Comparison of ENCODE assay signal across 21 cellular contexts in genomic region chr5:55701462-55702103, GRCh38. TPM values are rescaled to one million over a fixed set of nuclear protein-coding genes. Genes with fewer than 3 reads are reported as not detected.
A peak's percentile ranks its signal among the peaks of the same experiment; 100 is the strongest.
DNase-seq lines count a peak whose midpoint lies in the region; ATAC-seq and TF ChIP-seq lines count a peak whose summit lies in the region.
"Had no signal": no experiment of that assay in that cellular context is flagged by ENCODE, and none has a peak within 500 bp of the region (broad histone marks: within the 10 kb centered on the region; RNA-seq: fewer than 3 reads in every experiment).

No MANE protein-coding gene starts in this region.

- in situ Hi-C loops in SK-MEL-5 (cut with HindIII; ENCODE audit: low pct_unique_long_range_greater_than_20kb, low sequenced_read_pairs), result no loop called here

- no peak for ATAC-seq in lower lobe of right lung
- ATAC-seq: PC-3 had no signal

- H3K4me1 ChIP-seq in tibial nerve (no peaks in the 10 kb centered on the region), lower lobe of right lung (no peaks in the 10 kb centered on the region)
- H3K4me1 ChIP-seq: BLaER1, SJCRH30 had no signal

- TF ChIP-seq POLR2A in tibial nerve (IDR thresholded peaks at IDR 0.05), result no peak

- no peak overlapping the region for H3K4me3 Mint-ChIP-seq in activated naive CD8-positive, alpha-beta T cell
- no peak overlapping the region for H3K4me3 Mint-ChIP-seq in activated naive CD8-positive, alpha-beta T cell treated with anti-CD3 and anti-CD28 coated beads for 36 hours
- H3K4me3 Mint-ChIP-seq in glutamatergic neuron (ENCODE audit: unreplicated experiment), result no peak overlapping the region
- no peak overlapping the region for H3K4me3 Mint-ChIP-seq in stimulated activated naive CD8-positive, alpha-beta T cell treated with anti-CD3 and anti-CD28 coated beads, Interleukin-15, Interleukin-2, amounts not matched to agents 100 ng/mL and 50 ng/mL, for 24 hours
- H3K4me3 Mint-ChIP-seq: CD8-positive, alpha-beta memory T cell had no signal

- H3K27me3 ChIP-seq in tibial nerve (no peaks in the 10 kb centered on the region), lower lobe of right lung (ENCODE audit: low read depth) (no peaks in the 10 kb centered on the region)
- H3K27me3 ChIP-seq: BLaER1, SJCRH30 had no signal

- H3K4me3 ChIP-seq in tibial nerve (no peak overlapping the region), lower lobe of right lung (no peak overlapping the region)
- H3K4me3 ChIP-seq: BLaER1, SJCRH30 had no signal

- intact Hi-C loops in lower lobe of right lung (cut with DNase I), result no loop called here

- H3K27ac ChIP-seq in tibial nerve, result no peak overlapping the region
- no peak overlapping the region for H3K27ac ChIP-seq in lower lobe of right lung
- H3K27ac ChIP-seq: BLaER1, SJCRH30 had no signal

- no peaks in the 10 kb centered on the region for H3K9me3 ChIP-seq in tibial nerve
- no peaks in the 10 kb centered on the region for H3K9me3 ChIP-seq in lower lobe of right lung
- H3K9me3 ChIP-seq: SJCRH30 had no signal

- peak overlapping the region; percentile 7 for H3K27ac Mint-ChIP-seq in activated naive CD8-positive, alpha-beta T cell
- H3K27ac Mint-ChIP-seq in activated naive CD8-positive, alpha-beta T cell treated with anti-CD3 and anti-CD28 coated beads for 36 hours, result no peak overlapping the region
- peak overlapping the region; percentile 24 for H3K27ac Mint-ChIP-seq in glutamatergic neuron (ENCODE audit: unreplicated experiment)
- H3K27ac Mint-ChIP-seq in stimulated activated naive CD8-positive, alpha-beta T cell treated with anti-CD3 and anti-CD28 coated beads, Interleukin-15, Interleukin-2, amounts not matched to agents 100 ng/mL and 50 ng/mL, for 24 hours, result peak overlapping the region; percentile 37

- H3K9me3 Mint-ChIP-seq in activated naive CD8-positive, alpha-beta T cell (ENCODE audit: low read depth), result no peaks in the 10 kb centered on the region
- H3K9me3 Mint-ChIP-seq in activated naive CD8-positive, alpha-beta T cell treated with anti-CD3 and anti-CD28 coated beads for 36 hours, result no peaks in the 10 kb centered on the region
- H3K9me3 Mint-ChIP-seq in glutamatergic neuron (ENCODE audit: unreplicated experiment), result peaks cover 6% of the 10 kb centered on the region
- H3K9me3 Mint-ChIP-seq in stimulated activated naive CD8-positive, alpha-beta T cell treated with anti-CD3 and anti-CD28 coated beads, Interleukin-15, Interleukin-2, amounts not matched to agents 100 ng/mL and 50 ng/mL, for 24 hours, result no peaks in the 10 kb centered on the region
- H3K9me3 Mint-ChIP-seq: CD8-positive, alpha-beta memory T cell had no signal

- no peaks in the 10 kb centered on the region for H3K27me3 Mint-ChIP-seq in activated naive CD8-positive, alpha-beta T cell
- no peaks in the 10 kb centered on the region for H3K27me3 Mint-ChIP-seq in activated naive CD8-positive, alpha-beta T cell treated with anti-CD3 and anti-CD28 coated beads for 36 hours
- H3K27me3 Mint-ChIP-seq in glutamatergic neuron (ENCODE audit: unreplicated experiment), result peaks cover 2% of the 10 kb centered on the region
- H3K27me3 Mint-ChIP-seq in stimulated activated naive CD8-positive, alpha-beta T cell treated with anti-CD3 and anti-CD28 coated beads, Interleukin-15, Interleukin-2, amounts not matched to agents 100 ng/mL and 50 ng/mL, for 24 hours, result no peaks in the 10 kb centered on the region
- H3K27me3 Mint-ChIP-seq: CD8-positive, alpha-beta memory T cell had no signal

- peaks cover 12% of the 10 kb centered on the region for H3K4me1 Mint-ChIP-seq in activated naive CD8-positive, alpha-beta T cell (ENCODE audit: low read depth)
- H3K4me1 Mint-ChIP-seq in activated naive CD8-positive, alpha-beta T cell treated with anti-CD3 and anti-CD28 coated beads for 36 hours, result peaks cover 8% of the 10 kb centered on the region
- no peaks in the 10 kb centered on the region for H3K4me1 Mint-ChIP-seq in glutamatergic neuron (ENCODE audit: low read depth, unreplicated experiment)
- peaks cover 16% of the 10 kb centered on the region for H3K4me1 Mint-ChIP-seq in stimulated activated naive CD8-positive, alpha-beta T cell treated with anti-CD3 and anti-CD28 coated beads, Interleukin-15, Interleukin-2, amounts not matched to agents 100 ng/mL and 50 ng/mL, for 24 hours (ENCODE audit: low read depth)

- peaks cover 0 to 16% (median 0%) of the 10 kb centered on the region in 3 donors for H3K36me3 ChIP-seq in tibial nerve
- peaks cover 7% of the 10 kb centered on the region for H3K36me3 ChIP-seq in lower lobe of right lung

- no peak for DNase-seq in activated naive CD8-positive, alpha-beta T cell treated with anti-CD3 and anti-CD28 coated beads for 36 hours
- DNase-seq in SK-MEL-5 (ENCODE audit: low read depth, low spot score), result peak; percentile 33
- no peak for DNase-seq in glutamatergic neuron
- DNase-seq in tibial nerve (ENCODE audit: low spot score in 2 of 2), result no peak
- no peak for DNase-seq in lower lobe of right lung
- DNase-seq in COLO668 (lab: John Stamatoyannopoulos, UW; ENCODE audit: unreplicated experiment), result no peak
- DNase-seq: CD8-positive, alpha-beta memory T cell; HCEC 1CT; IMR-90; Kasumi-1; NCI-H1105; NCI-H1694; NCI-H2107; NCI-H446; NCI-H774; PC-3; SJCRH30 had no signal

- H3K36me3 Mint-ChIP-seq in activated naive CD8-positive, alpha-beta T cell, result peaks cover 8% of the 10 kb centered on the region
- peaks cover 11% of the 10 kb centered on the region for H3K36me3 Mint-ChIP-seq in activated naive CD8-positive, alpha-beta T cell treated with anti-CD3 and anti-CD28 coated beads for 36 hours
- peaks cover 12% of the 10 kb centered on the region for H3K36me3 Mint-ChIP-seq in glutamatergic neuron (ENCODE audit: unreplicated experiment)
- peaks cover 14% of the 10 kb centered on the region for H3K36me3 Mint-ChIP-seq in stimulated activated naive CD8-positive, alpha-beta T cell treated with anti-CD3 and anti-CD28 coated beads, Interleukin-15, Interleukin-2, amounts not matched to agents 100 ng/mL and 50 ng/mL, for 24 hours (ENCODE audit: low read depth)

- no peak for TF ChIP-seq EP300 in tibial nerve (IDR thresholded peaks at IDR 0.05)

- TF ChIP-seq CTCF in glutamatergic neuron (IDR thresholded peaks at IDR 0.05; ENCODE audit: partially characterized antibody, unreplicated experiment), result no peak
- no peak for TF ChIP-seq CTCF in tibial nerve (IDR thresholded peaks at IDR 0.05)
- no peak for TF ChIP-seq CTCF in lower lobe of right lung (IDR thresholded peaks at IDR 0.05)

- 85 to 90% methylated on average over 3 of the region's 3 CpGs for WGBS in tibial nerve, 2 donors

RNA-seq across cellular contexts. Expression of gene SLC38A9, which starts 10.5 kb away (rescaled TPM):
- 10 to 100 TPM; 14.4 to 15.6 TPM for total RNA-seq in activated naive CD8-positive, alpha-beta T cell treated with anti-CD3 and anti-CD28 coated beads for 36 hours
- 33.1 and 44.0 TPM in 2 replicates for total RNA-seq in SK-MEL-5 (2014; rRNA removed; shearing (Covaris generic))
- polyA plus RNA-seq in SK-MEL-5 (2015; cell fraction: cytosol; rRNA removed), result 14.5 and 15.2 TPM in 2 replicates
- 20.9 and 39.7 TPM in 2 replicates for polyA plus RNA-seq in SK-MEL-5 (2015; cell fraction: nucleus; rRNA removed)
- total RNA-seq in glutamatergic neuron (ENCODE audit: unreplicated experiment), result 40.1 TPM
- 10 to 100 TPM; 11.0 to 39.1 (median 23.6) TPM for total RNA-seq in tibial nerve
- total RNA-seq in lower lobe of right lung, result 23.8 TPM

RNA-seq across cellular contexts. Expression of gene DDX4, which starts 36.3 kb away (rescaled TPM):
- total RNA-seq in activated naive CD8-positive, alpha-beta T cell treated with anti-CD3 and anti-CD28 coated beads for 36 hours, result not detected
- total RNA-seq in SK-MEL-5 (2014; rRNA removed; shearing (Covaris generic)), result not detected in 2 replicates
- not detected in 2 replicates for polyA plus RNA-seq in SK-MEL-5 (2015; cell fraction: cytosol; rRNA removed)
- polyA plus RNA-seq in SK-MEL-5 (2015; cell fraction: nucleus; rRNA removed), result 0.30 TPM in 1 of 2 replicates, not detected in the other
- total RNA-seq in glutamatergic neuron (ENCODE audit: unreplicated experiment), result 0.27 TPM
- total RNA-seq in tibial nerve, result under 1 TPM in 1 of 4 donors, not detected in 3; 0.21 TPM
- total RNA-seq in lower lobe of right lung, result not detected
- total RNA-seq: CD8-positive, alpha-beta memory T cell; Daoy; IMR-90; PC-3; SJCRH30 had no signal
- polyA plus RNA-seq: CD8-positive, alpha-beta memory T cell; IMR-90 had no signal
